Comparison of ENCODE assay signal across 16 cellular contexts in the genomic region with DNA sequence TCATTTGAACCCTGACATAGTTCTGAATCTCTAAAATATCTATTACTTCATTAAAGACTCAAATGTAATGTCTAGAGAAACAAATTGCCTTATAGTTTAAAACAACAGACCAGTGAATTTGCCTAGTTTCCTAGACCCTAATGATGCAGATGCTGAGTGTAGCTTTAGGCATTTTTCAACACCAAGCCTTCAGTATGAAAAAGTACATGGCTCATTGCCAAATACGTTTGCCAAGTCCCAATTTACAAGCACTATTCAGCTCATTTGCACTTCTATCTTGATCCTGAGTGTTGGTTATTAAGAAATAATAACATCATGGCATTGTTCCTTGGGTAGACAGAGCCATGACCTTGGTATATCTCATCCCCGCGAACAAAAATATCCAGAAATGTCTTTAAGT. TPM values are rescaled to one million over a fixed set of nuclear protein-coding genes. Genes with fewer than 3 reads are reported as not detected.
A peak's percentile ranks its signal among the peaks of the same experiment; 100 is the strongest.
DNase-seq lines count a peak whose midpoint lies in the region; ATAC-seq, FAIRE-seq and TF ChIP-seq lines count a peak whose summit lies in the region.
"Had no signal": no experiment of that assay in that cellular context is flagged by ENCODE, and none has a peak within 500 bp of the region (broad histone marks: within the 10 kb centered on the region; RNA-seq: fewer than 3 reads in every experiment).

No MANE protein-coding gene starts in this region.

- in situ Hi-C loops in brain microvascular endothelial cell (cut with HindIII; ENCODE audit: low pct_ligation_motif_present, low sequenced_read_pairs): no loop called here

- H3K27me3 ChIP-seq in brain microvascular endothelial cell (replicated peaks) (no peaks in the 10 kb centered on the region), keratinocyte (ENCODE audit: control insufficient read depth, extremely low read depth, insufficient read depth, low read length) (no peaks in the 10 kb centered on the region), pancreas (no peaks in the 10 kb centered on the region), ascending aorta (no peaks in the 10 kb centered on the region)
- H3K27me3 ChIP-seq: SJCRH30 had no signal

- intact Hi-C loops in pancreas (cut with DNase I) (no loop called here), ascending aorta (cut with DNase I) (loop anchor here (5.0 kb wide), 3 partner anchors 98 to 173 kb away; no protein-coding TSS in a partner anchor)

- H3K4me3 ChIP-seq in brain microvascular endothelial cell (ENCODE audit: low read depth, low read length): no peak overlapping the region
- no peak overlapping the region for H3K4me3 ChIP-seq in keratinocyte (ENCODE audit: control insufficient read depth in 2 of 3, extremely low read depth in 1 of 3, insufficient read depth in 2 of 3, low read depth in 1 of 3, low read length in 3 of 3)
- H3K4me3 ChIP-seq in pancreas: no peak overlapping the region
- H3K4me3 ChIP-seq in ascending aorta: no peak overlapping the region
- H3K4me3 ChIP-seq: SJCRH30, smooth muscle cell, thoracic aorta had no signal

- H3K9me3 ChIP-seq in keratinocyte (ENCODE audit: control insufficient read depth, low read depth, low read length) (no peaks in the 10 kb centered on the region), pancreas (no peaks in the 10 kb centered on the region), ascending aorta (no peaks in the 10 kb centered on the region)
- H3K9me3 ChIP-seq: SJCRH30, thoracic aorta had no signal

- no peaks in the 10 kb centered on the region for H4K20me1 ChIP-seq in keratinocyte (ENCODE audit: control insufficient read depth, extremely low read depth, insufficient read depth, low read length)

- no peak overlapping the region for H2AFZ ChIP-seq in keratinocyte (ENCODE audit: control insufficient read depth, low read length)

- WGBS in pancreas, 2 donors: 59 to 61% methylated on average over 3 of the region's 3 CpGs

- no peaks in the 10 kb centered on the region for H3K79me2 ChIP-seq in keratinocyte (ENCODE audit: control insufficient read depth, insufficient read depth, low read length)

- H3K4me2 ChIP-seq in keratinocyte (ENCODE audit: control insufficient read depth, extremely low read depth, insufficient read depth, low read depth, low read length): peak overlapping the region; percentile 3
- H3K4me2 ChIP-seq: smooth muscle cell had no signal

- peaks cover 33% of the 10 kb centered on the region for H3K4me1 ChIP-seq in keratinocyte (ENCODE audit: control insufficient read depth, extremely low read depth, insufficient read depth, low read length)
- no peaks in the 10 kb centered on the region for H3K4me1 ChIP-seq in pancreas
- H3K4me1 ChIP-seq in ascending aorta: peaks cover 3 to 19% of the 10 kb centered on the region in 2 donors
- H3K4me1 ChIP-seq: SJCRH30 had no signal

- H3K36me3 ChIP-seq in brain microvascular endothelial cell (replicated peaks) (no peaks in the 10 kb centered on the region), keratinocyte (ENCODE audit: control insufficient read depth in 2 of 2, extremely low read depth in 1 of 2, insufficient read depth in 2 of 2, low read length in 2 of 2) (no peaks in the 10 kb centered on the region), pancreas (no peaks in the 10 kb centered on the region), ascending aorta (no peaks in the 10 kb centered on the region)
- H3K36me3 ChIP-seq: SJCRH30, thoracic aorta had no signal

- no peak for ATAC-seq in HG02973 (IDR thresholded peaks at IDR 0.05; ENCODE audit: unreplicated experiment)
- no peak for ATAC-seq in pancreas
- ATAC-seq in GM19455 (IDR thresholded peaks at IDR 0.05; ENCODE audit: unreplicated experiment): no peak
- ATAC-seq: left lobe of liver had no signal

- peak; percentile 77 for FAIRE-seq in keratinocyte (lab: Jason Lieb, UNC)
- no peak for FAIRE-seq in pancreas (lab: Jason Lieb, UNC)

- H3K9ac ChIP-seq in keratinocyte (ENCODE audit: control insufficient read depth, extremely low read depth, insufficient read depth, low read length): no peak overlapping the region

- H3K27ac ChIP-seq in brain microvascular endothelial cell: no peak overlapping the region
- peak overlapping the region; percentile 13 for H3K27ac ChIP-seq in keratinocyte (ENCODE audit: control insufficient read depth, insufficient read depth, low read length)
- no peak overlapping the region for H3K27ac ChIP-seq in pancreas
- H3K27ac ChIP-seq in ascending aorta: peak overlapping the region in 1 of 2 donors; percentile 34
- H3K27ac ChIP-seq: SJCRH30 had no signal

- H3K9me1 ChIP-seq in keratinocyte (ENCODE audit: control insufficient read depth, extremely low read depth, insufficient read depth, low read length): no peaks in the 10 kb centered on the region

- dilution Hi-C loops in keratinocyte (cut with MboI; ENCODE audit: extremely low pct_ligation_motif_present, low sequenced_read_pairs): no loop called here

- DNase-seq in ELR (ENCODE audit: low read depth) (peak; percentile 16), NCI-H1436 treated with DMSO at 0.1 percent for 48 hours (lab: John Stamatoyannopoulos, UW) (peak; percentile 30), brain microvascular endothelial cell (peak; percentile 28), keratinocyte (ENCODE audit: low read depth, low spot score) (no peak), pancreas (no peak), ascending aorta (ENCODE audit: low spot score in 2 of 2) (no peak)
- DNase-seq: CD4-positive, alpha-beta T cell; glutamatergic neuron; KG1; NCI-H510A treated with DMSO at 0.1 percent for 48 hours had no signal

- TF ChIP-seq CTCF in brain microvascular endothelial cell (IDR thresholded peaks at IDR 0.05; ENCODE audit: low read depth, low read length, missing control alignments) (no peak), keratinocyte (optimal IDR thresholded peaks at IDR 0.05 in 1 of 3, IDR thresholded peaks at IDR 0.05 in 1 of 3, conservative IDR thresholded peaks at IDR 0.05 in 1 of 3; ENCODE audit: extremely low read depth in 1 of 3, insufficient read depth in 2 of 3, low read length in 3 of 3) (no peak), pancreas (IDR thresholded peaks at IDR 0.05) (no peak), ascending aorta (IDR thresholded peaks at IDR 0.05) (no peak)

RNA-seq across cellular contexts. Expression of a gene that starts 46.8 kb away (rescaled TPM):
- polyA plus RNA-seq in keratinocyte: 0.57 to 1.6 TPM (median 0.93 TPM) in 3 replicates
- polyA plus RNA-seq in keratinocyte (2011; ENCODE audit: low read depth): not detected
- polyA plus RNA-seq in keratinocyte (2011; cell fraction: cytosol; rRNA removed): 0.82 and 2.1 TPM in 2 replicates
- polyA plus RNA-seq in keratinocyte (2011; cell fraction: nucleus; rRNA removed): 0.84 and 0.88 TPM in 2 replicates
- polyA plus RNA-seq in keratinocyte (2012; ENCODE audit: low replicate concordance): 0.30 and 0.54 TPM in 2 replicates
- 0.23 to 0.61 TPM (median 0.53 TPM) in 3 replicates for polyA minus RNA-seq in keratinocyte
- polyA minus RNA-seq in keratinocyte (2011; cell fraction: cytosol; rRNA and poly(A)+ RNA removed): 0.77 TPM
- 0.32 and 0.39 TPM in 2 replicates for polyA minus RNA-seq in keratinocyte (2011; cell fraction: nucleus; rRNA and poly(A)+ RNA removed)
- total RNA-seq in pancreas: under 1 TPM; 0.09 to 0.41 (median 0.29) TPM
- under 1 TPM; 0.05 to 0.08 TPM for polyA plus RNA-seq in pancreas
- not detected for total RNA-seq in ascending aorta
- total RNA-seq: SJCRH30, smooth muscle cell had no signal
- polyA plus RNA-seq: smooth muscle cell had no signal

Comparison
In these comparisons a context has a peak if more than half of its experiments do, and no peak if none do; other contexts are left out.
1. DNase-seq: peak in ELR (single experiment), NCI-H1436 treated with DMSO at 0.1 percent for 48 hours (single experiment) and brain microvascular endothelial cell (single experiment); none in keratinocyte (single experiment), pancreas (0 of 6) and ascending aorta (0 of 2).